ENCODE assay signal across 8 cellular contexts in the genomic region with DNA sequence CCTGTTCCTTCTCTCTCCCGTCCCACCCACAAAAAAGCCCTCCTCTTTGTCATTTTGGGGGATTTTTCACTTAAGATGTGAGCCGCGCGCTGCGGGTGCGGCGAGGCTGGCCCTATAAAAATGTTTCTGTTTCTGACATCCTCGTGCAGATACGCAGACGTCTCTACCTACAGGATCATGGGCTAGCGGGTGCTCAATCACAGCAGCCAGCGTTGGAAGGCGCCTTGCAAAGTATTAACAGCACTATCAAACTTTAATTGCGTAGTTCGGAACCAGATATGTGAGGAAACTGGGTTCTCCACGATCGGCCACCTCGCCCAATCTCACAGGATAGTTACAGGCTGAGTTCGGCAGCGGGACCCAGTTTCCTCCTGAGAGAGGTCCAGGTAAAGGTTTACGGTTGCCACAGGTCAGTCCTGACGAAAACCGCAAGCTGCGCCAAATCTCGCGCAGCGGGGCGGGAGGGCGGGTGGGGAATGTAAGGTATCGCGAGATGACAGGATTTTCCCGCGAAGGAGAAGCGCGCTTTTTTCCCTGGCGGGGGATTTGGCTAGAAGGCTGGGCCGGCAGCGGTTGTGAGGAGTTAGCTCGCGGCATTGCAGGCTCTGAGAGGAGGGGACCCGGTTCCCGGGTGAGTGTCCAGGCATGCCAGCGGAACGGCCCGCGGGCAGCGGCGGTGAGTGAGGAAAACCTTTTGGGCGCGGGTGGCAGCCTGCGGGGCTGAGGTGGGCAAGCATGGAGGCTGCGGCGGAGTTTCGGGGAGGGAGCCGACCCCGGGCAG. TPM values are rescaled to one million over a fixed set of nuclear protein-coding genes. Genes with fewer than 3 reads are reported as not detected.
DNase-seq lines count a peak whose midpoint lies in the region; ATAC-seq and TF ChIP-seq lines count a peak whose summit lies in the region.

A gene (plus strand): TSS at position 512 of the 781 bp plus-strand sequence. CDS start 134 bp downstream, at position 646.

- in situ Hi-C loops in KBM-7 (cut with MboI; ENCODE audit: low pct_unique_long_range_greater_than_20kb, low sequenced_read_pairs): no loop called here
- in situ Hi-C loops in Panc1 (cut with HindIII; ENCODE audit: low pct_unique_long_range_greater_than_20kb, low sequenced_read_pairs): no loop called here

- intact Hi-C loops in Panc1 (cut with micrococcal nuclease; ENCODE audit: unreplicated experiment): no loop called here

- peaks cover 26% of the 10 kb centered on the region for H3K4me1 Mint-ChIP-seq in activated T-cell treated with anti-CD3 and anti-CD28 coated beads, Interleukin-2, amount 50 U/mL, for 72 hours (ENCODE audit: low read depth)
- H3K4me1 Mint-ChIP-seq in naive thymus-derived CD8-positive, alpha-beta T cell: peaks cover 15 to 24% (median 23%) of the 10 kb centered on the region in 4 donors
- peaks cover 30% of the 10 kb centered on the region for H3K4me1 Mint-ChIP-seq in stimulated activated memory B cell treated with anti-CD40 and anti-IgM and Interleukin-4, amounts not matched to agents 10 μg/mL and 1 μg/mL and 100 μg/mL, for 72 hours

- H2AFZ ChIP-seq in DND-41 (ENCODE audit: low read depth, low read length): peak within 1 kb of the TSS; percentile 98
- H2AFZ ChIP-seq in fibroblast of lung (ENCODE audit: low read length): peak within 1 kb of the TSS; percentile 98

- POLR2A ChIA-PET in Panc1 (lab: Charles Lee): interaction anchor here (0.6 to 1.0 kb wide), 2 partner anchors 14 to 162 kb away, joined by 4 to 5 read pairs; no protein-coding TSS in a partner anchor
- POLR2A ChIA-PET in naive thymus-derived CD8-positive, alpha-beta T cell (lab: Charles Lee): interaction anchor here (0.6 kb wide), 1 partner anchor 809 kb away, joined by 3 read pairs; no protein-coding TSS in a partner anchor

- H3K36me3 Mint-ChIP-seq in activated T-cell treated with anti-CD3 and anti-CD28 coated beads, Interleukin-2, amount 50 U/mL, for 72 hours (ENCODE audit: insufficient read depth in 2 of 2): peaks cover 9 to 21% of the 10 kb centered on the region in 2 donors
- peaks cover 0 to 2% (median 0%) of the 10 kb centered on the region in 3 donors for H3K36me3 Mint-ChIP-seq in naive thymus-derived CD8-positive, alpha-beta T cell
- H3K36me3 Mint-ChIP-seq in stimulated activated memory B cell treated with anti-CD40 and anti-IgM and Interleukin-4, amounts not matched to agents 10 μg/mL and 1 μg/mL and 100 μg/mL, for 72 hours: peaks cover 11% of the 10 kb centered on the region

- H3K9ac ChIP-seq in DND-41 (ENCODE audit: low read depth, low read length): peak within 1 kb of the TSS; percentile 95
- H3K9ac ChIP-seq in fibroblast of lung (ENCODE audit: insufficient read depth, low read length): peak within 1 kb of the TSS; percentile 79

- DNase-seq in DND-41: peak; percentile 85
- DNase-seq in KBM-7: peak; percentile 85
- DNase-seq in Panc1 (ENCODE audit: low read depth, low spot score): peak; percentile 78
- DNase-seq in activated T-cell treated with anti-CD3 and anti-CD28 coated beads, Interleukin-2, amount 50 U/mL, for 72 hours: peak; percentile 80 to 83
- DNase-seq in fibroblast of lung (ENCODE audit: low read depth in 2 of 2): peak; percentile 74 to 87
- peak; percentile 37 to 74 (median 56) for DNase-seq in naive thymus-derived CD8-positive, alpha-beta T cell

- peak within 1 kb of the TSS; percentile 93 to 100 for H3K4me3 Mint-ChIP-seq in activated T-cell treated with anti-CD3 and anti-CD28 coated beads, Interleukin-2, amount 50 U/mL, for 72 hours
- peak within 1 kb of the TSS; percentile 89 to 100 (median 94) for H3K4me3 Mint-ChIP-seq in naive thymus-derived CD8-positive, alpha-beta T cell
- H3K4me3 Mint-ChIP-seq in stimulated activated memory B cell treated with anti-CD40 and anti-IgM and Interleukin-4, amounts not matched to agents 10 μg/mL and 1 μg/mL and 100 μg/mL, for 72 hours: peak within 1 kb of the TSS; percentile 100

- H3K27me3 ChIP-seq in DND-41 (ENCODE audit: insufficient read depth, low read length, poor library complexity) (peaks cover 9% of the 10 kb centered on the region), Panc1 (ENCODE audit: control insufficient read depth, insufficient read depth, low read length) (no peaks in the 10 kb centered on the region), fibroblast of lung (ENCODE audit: control insufficient read depth, insufficient read depth, low read length) (no peaks in the 10 kb centered on the region)

- H3K9me3 Mint-ChIP-seq in activated T-cell treated with anti-CD3 and anti-CD28 coated beads, Interleukin-2, amount 50 U/mL, for 72 hours: no peaks in the 10 kb centered on the region
- H3K9me3 Mint-ChIP-seq in naive thymus-derived CD8-positive, alpha-beta T cell: no peaks in the 10 kb centered on the region
- H3K9me3 Mint-ChIP-seq in stimulated activated memory B cell treated with anti-CD40 and anti-IgM and Interleukin-4, amounts not matched to agents 10 μg/mL and 1 μg/mL and 100 μg/mL, for 72 hours: no peaks in the 10 kb centered on the region

- H3K79me2 ChIP-seq in DND-41 (ENCODE audit: insufficient read depth, low read length) (peaks cover 47% of the 10 kb centered on the region), fibroblast of lung (ENCODE audit: control insufficient read depth, insufficient read depth, low read length) (peaks cover 24% of the 10 kb centered on the region)

- H3K27ac ChIP-seq in DND-41 (ENCODE audit: low read length): peak within 1 kb of the TSS; percentile 93
- H3K27ac ChIP-seq in Panc1 (ENCODE audit: low read length): peak within 1 kb of the TSS; percentile 98
- H3K27ac ChIP-seq in fibroblast of lung (ENCODE audit: insufficient read depth, low read length): peak within 1 kb of the TSS; percentile 84

- H3K27ac Mint-ChIP-seq in activated T-cell treated with anti-CD3 and anti-CD28 coated beads, Interleukin-2, amount 50 U/mL, for 72 hours: peak within 1 kb of the TSS; percentile 96
- H3K27ac Mint-ChIP-seq in naive thymus-derived CD8-positive, alpha-beta T cell: peak within 1 kb of the TSS; percentile 84 to 95 (median 91)
- H3K27ac Mint-ChIP-seq in stimulated activated memory B cell treated with anti-CD40 and anti-IgM and Interleukin-4, amounts not matched to agents 10 μg/mL and 1 μg/mL and 100 μg/mL, for 72 hours: peak within 1 kb of the TSS; percentile 97

- H3K4me1 ChIP-seq in DND-41 (ENCODE audit: insufficient read depth, low read length) (peaks cover 48% of the 10 kb centered on the region), Panc1 (ENCODE audit: control insufficient read depth, insufficient read depth, low read length) (peaks cover 38% of the 10 kb centered on the region), fibroblast of lung (ENCODE audit: control insufficient read depth, extremely low read depth, insufficient read depth, low read length) (no peaks in the 10 kb centered on the region)

- H4K20me1 ChIP-seq in DND-41 (ENCODE audit: insufficient read depth, low read length): peaks cover 17% of the 10 kb centered on the region; the same call in 1 of the 2 replicates
- no peaks in the 10 kb centered on the region for H4K20me1 ChIP-seq in fibroblast of lung (ENCODE audit: control insufficient read depth, extremely low read depth, insufficient read depth, low read length)

- peaks cover 11% of the 10 kb centered on the region for H3K27me3 Mint-ChIP-seq in activated T-cell treated with anti-CD3 and anti-CD28 coated beads, Interleukin-2, amount 50 U/mL, for 72 hours (ENCODE audit: low read depth)
- peaks cover 0 to 20% (median 3%) of the 10 kb centered on the region in 5 donors for H3K27me3 Mint-ChIP-seq in naive thymus-derived CD8-positive, alpha-beta T cell
- no peaks in the 10 kb centered on the region for H3K27me3 Mint-ChIP-seq in stimulated activated memory B cell treated with anti-CD40 and anti-IgM and Interleukin-4, amounts not matched to agents 10 μg/mL and 1 μg/mL and 100 μg/mL, for 72 hours

- peak; percentile 79 for ATAC-seq in DND-41 (ENCODE audit: insufficient read depth, low read depth)
- ATAC-seq in GM21737 (IDR thresholded peaks at IDR 0.05; ENCODE audit: unreplicated experiment): peak; percentile 77
- peak; percentile 88 for ATAC-seq in Panc1
- peak; percentile 85 to 88 for ATAC-seq in activated T-cell treated with anti-CD3 and anti-CD28 coated beads, Interleukin-2, amount 50 U/mL, for 72 hours (replicated peaks in 1 of 2)
- ATAC-seq in naive thymus-derived CD8-positive, alpha-beta T cell: peak; percentile 77 to 82
- ATAC-seq in stimulated activated memory B cell treated with anti-CD40 and anti-IgM and Interleukin-4, amounts not matched to agents 10 μg/mL and 1 μg/mL and 100 μg/mL, for 72 hours: peak; percentile 91

- BruUV-seq in Panc1 (replicated peaks; lab: Mats Ljungman, UMichigan): no TSS peak

- no peak for TF ChIP-seq CTCF in DND-41 (IDR thresholded peaks at IDR 0.05; ENCODE audit: borderline replicate concordance, extremely low read depth, low read length, poor library complexity, severe bottlenecking)
- no peak for TF ChIP-seq CTCF in Panc1 (IDR thresholded peaks at IDR 0.05)
- no peak for TF ChIP-seq CTCF in fibroblast of lung (conservative IDR thresholded peaks at IDR 0.05 in 1 of 2, IDR thresholded peaks at IDR 0.05 in 1 of 2; ENCODE audit: low read depth in 1 of 2, low read length in 2 of 2)

- H3K4me3 ChIP-seq in DND-41 (ENCODE audit: low read depth in 1 of 2, low read length in 2 of 2): peak within 1 kb of the TSS; percentile 82 to 97
- peak within 1 kb of the TSS; percentile 84 to 100 for H3K4me3 ChIP-seq in Panc1 (ENCODE audit: low read depth in 2 of 2, low read length in 2 of 2)
- peak within 1 kb of the TSS; percentile 64 to 91 (median 78) for H3K4me3 ChIP-seq in fibroblast of lung (replicated peaks in 1 of 4; ENCODE audit: control extremely low read depth in 1 of 4, insufficient read depth in 1 of 4, low read depth in 3 of 4, low read length in 4 of 4)

- H3K36me3 ChIP-seq in DND-41 (ENCODE audit: insufficient read depth, low read length): peaks cover 42% of the 10 kb centered on the region
- peaks cover 4% of the 10 kb centered on the region; the same call in 1 of the 2 replicates for H3K36me3 ChIP-seq in Panc1 (ENCODE audit: control insufficient read depth, insufficient read depth, low read length)
- H3K36me3 ChIP-seq in fibroblast of lung (ENCODE audit: control insufficient read depth, insufficient read depth, low read length): no peaks in the 10 kb centered on the region

- peak within 1 kb of the TSS; percentile 94 for H3K4me2 ChIP-seq in DND-41 (ENCODE audit: insufficient read depth, low read length)
- peak within 1 kb of the TSS; percentile 97 for H3K4me2 ChIP-seq in fibroblast of lung (ENCODE audit: extremely low read depth, insufficient read depth, low read length)

- CTCF ChIA-PET in Panc1 (lab: Charles Lee): no interaction called here

- H3K9me3 ChIP-seq in DND-41 (ENCODE audit: insufficient read depth, low read length, severe bottlenecking) (no peaks in the 10 kb centered on the region), Panc1 (ENCODE audit: control insufficient read depth, insufficient read depth, low read depth, low read length) (no peaks in the 10 kb centered on the region), fibroblast of lung (ENCODE audit: control insufficient read depth, insufficient read depth, low read depth, low read length) (no peaks in the 10 kb centered on the region)

RNA-seq across cellular contexts. Expression of the gene that starts here (rescaled TPM):
- 145 TPM for total RNA-seq in Panc1 (2021; ENCODE audit: unreplicated experiment)
- 15.0 TPM for polyA plus RNA-seq in Panc1 (2012; ENCODE audit: insufficient read length)
- 100 to 1,000 TPM; 120 to 149 TPM for total RNA-seq in activated T-cell treated with anti-CD3 and anti-CD28 coated beads, Interleukin-2, amount 50 U/mL, for 72 hours
- 3.9 and 5.6 TPM in 2 replicates for total RNA-seq in fibroblast of lung
- 18.3 and 43.9 TPM in 2 replicates for polyA plus RNA-seq in fibroblast of lung
- polyA plus RNA-seq in fibroblast of lung (2012): 6.1 and 16.1 TPM in 2 replicates
- polyA minus RNA-seq in fibroblast of lung (ENCODE audit: low replicate concordance): 3.7 and 5.0 TPM in 2 replicates
- total RNA-seq in naive thymus-derived CD8-positive, alpha-beta T cell: 1 to 10 TPM; 6.6 to 7.8 TPM
- 1 to 10 TPM; 5.3 to 6.3 (median 5.7) TPM for polyA plus RNA-seq in naive thymus-derived CD8-positive, alpha-beta T cell

Comparison
In these comparisons a context has a peak if more than half of its experiments do, and no peak if none do; other contexts are left out.
1. Peak in every context shown above with its lines: DNase-seq, ATAC-seq, H3K4me3 ChIP-seq and H3K27ac ChIP-seq.
2. RNA of the gene that starts here (total RNA-seq): 120 to 149 TPM in activated T-cell treated with anti-CD3 and anti-CD28 coated beads, Interleukin-2, amount 50 U/mL, for 72 hours and 145 TPM in Panc1 (single experiment); 6.6 to 7.8 TPM in naive thymus-derived CD8-positive, alpha-beta T cell and 3.9 to 5.6 TPM in fibroblast of lung; every median in the first group is over 10 times any median in the second.